Comparison of ENCODE assay signal across 29 cellular contexts in genomic region chr18:37572736-37573135, GRCh38. TPM values are rescaled to one million over a fixed set of nuclear protein-coding genes. Genes with fewer than 3 reads are reported as not detected.
"Had no signal": no experiment of that assay in that cellular context is flagged by ENCODE, and none has a peak within 500 bp of the region (broad histone marks: within the 10 kb centered on the region; RNA-seq: fewer than 3 reads in every experiment).

No MANE protein-coding gene starts in this region.

- DNase-seq: activated CD4-positive, alpha-beta memory T cell treated with anti-CD3 and anti-CD28 coated beads, Interleukin-2, amount 10 ng/mL, durations not matched to agents 7 days and 5 days; activated CD4-positive, alpha-beta T cell treated with anti-CD3 and anti-CD28 coated beads for 36 hours; activated CD4-positive, alpha-beta T cell treated with anti-CD3 and anti-CD28 coated beads, Interleukin-2, amount 10 ng/mL, durations not matched to agents 24 days and 14 days; activated CD4-positive, CD25-positive, alpha-beta regulatory T cell; activated CD4-positive, CD25-positive, alpha-beta regulatory T cell treated with anti-CD3 and anti-CD28 coated beads, Interleukin-2, amount 50 U/mL, for 72 hours; activated effector memory CD4-positive, alpha-beta T cell treated with anti-CD3 and anti-CD28 coated beads, Interleukin-2, amount 50 U/mL, for 16 hours; activated naive CD4-positive, alpha-beta T cell treated with anti-CD3 and anti-CD28 coated beads for 36 hours; activated naive CD8-positive, alpha-beta T cell treated with anti-CD3 and anti-CD28 coated beads for 36 hours; activated naive CD8-positive, alpha-beta T cell treated with anti-CD3 and anti-CD28 coated beads, Interleukin-2, amount 50 U/mL, for 24 hours; activated T-cell treated with anti-CD3 and anti-CD28 coated beads, Interleukin-2, amount 50 U/mL, for 1 hour; activated T-cell treated with anti-CD3 and anti-CD28 coated beads, Interleukin-2, amount 50 U/mL, for 48 hours; adrenal gland; amygdala; aorta; body of pancreas; caudate nucleus; dorsolateral prefrontal cortex; effector memory CD4-positive, alpha-beta T cell; erythroblast; foreskin keratinocyte; gastrocnemius medialis; glutamatergic neuron; heart left ventricle; T-helper 2 cell had no signal

- H3K27ac ChIP-seq: adrenal gland, body of pancreas, dorsolateral prefrontal cortex, esophagus muscularis mucosa, foreskin keratinocyte, gastrocnemius medialis, heart left ventricle had no signal

- H3K9me3 Mint-ChIP-seq: activated CD4-positive, alpha-beta memory T cell treated with anti-CD3 and anti-CD28 coated beads, Interleukin-2, amount 10 ng/mL, durations not matched to agents 7 days and 5 days; activated CD4-positive, alpha-beta T cell treated with anti-CD3 and anti-CD28 coated beads, Interleukin-2, amount 10 ng/mL, durations not matched to agents 24 days and 14 days; activated naive CD4-positive, alpha-beta T cell treated with anti-CD3 and anti-CD28 coated beads for 36 hours; activated naive CD4-positive, alpha-beta T cell treated with anti-CD3 and anti-CD28 coated beads, Interleukin-2, amount 50 U/mL, for 24 hours; activated naive CD8-positive, alpha-beta T cell treated with anti-CD3 and anti-CD28 coated beads for 36 hours; activated naive CD8-positive, alpha-beta T cell treated with anti-CD3 and anti-CD28 coated beads, Interleukin-2, amount 50 U/mL, for 24 hours; activated T-helper 1 cell treated with anti-CD3 and anti-CD28 coated beads, Interleukin-12 subunit alpha, Interleukin-12 subunit beta, Interleukin-2, Interleukin-4 antibody, amounts not matched to agents 30 ng/mL and 10 ng/mL and 1 ng/mL, durations not matched to agents 14 hours and 24 hours and 36 hours; activated T-helper 2 cell treated with anti-CD3 and anti-CD28 coated beads, Interferon-gamma antibody, Interleukin-2, Interleukin-4, amounts not matched to agents 10 μg/mL and 5 μg/mL and 100 μg/mL, durations not matched to agents 14 hours and 24 hours and 36 hours; dendritic cell treated with granulocyte-macrophage colony-stimulating factor and Interleukin-4, amounts not matched to agents 40 ng/mL and 50 ng/mL, for 4 days had no signal

- H3K4me1 ChIP-seq: foreskin keratinocyte had no signal

- H3K4me3 ChIP-seq: adrenal gland, body of pancreas, dorsolateral prefrontal cortex, esophagus muscularis mucosa, gastrocnemius medialis, heart left ventricle had no signal

- H3K4me1 Mint-ChIP-seq: activated CD4-positive, alpha-beta T cell treated with anti-CD3 and anti-CD28 coated beads, Interleukin-2, amount 10 ng/mL, durations not matched to agents 24 days and 14 days; activated naive CD8-positive, alpha-beta T cell treated with anti-CD3 and anti-CD28 coated beads, Interleukin-2, amount 50 U/mL, for 24 hours had no signal

- H3K36me3 Mint-ChIP-seq: activated naive CD4-positive, alpha-beta T cell treated with anti-CD3 and anti-CD28 coated beads, Interleukin-2, amount 50 U/mL, for 24 hours; activated naive CD8-positive, alpha-beta T cell treated with anti-CD3 and anti-CD28 coated beads for 36 hours had no signal

- H3K27ac Mint-ChIP-seq: activated CD4-positive, alpha-beta memory T cell treated with anti-CD3 and anti-CD28 coated beads, Interleukin-2, amount 10 ng/mL, durations not matched to agents 7 days and 5 days; activated CD4-positive, alpha-beta T cell treated with anti-CD3 and anti-CD28 coated beads for 36 hours; activated CD4-positive, alpha-beta T cell treated with anti-CD3 and anti-CD28 coated beads, Interleukin-2, amount 10 ng/mL, durations not matched to agents 24 days and 14 days; activated naive CD4-positive, alpha-beta T cell treated with anti-CD3 and anti-CD28 coated beads for 36 hours; activated naive CD4-positive, alpha-beta T cell treated with anti-CD3 and anti-CD28 coated beads, Interleukin-2, amount 50 U/mL, for 24 hours; activated naive CD8-positive, alpha-beta T cell treated with anti-CD3 and anti-CD28 coated beads for 36 hours; activated naive CD8-positive, alpha-beta T cell treated with anti-CD3 and anti-CD28 coated beads, Interleukin-2, amount 50 U/mL, for 24 hours; activated T-helper 1 cell treated with anti-CD3 and anti-CD28 coated beads, Interleukin-12 subunit alpha, Interleukin-12 subunit beta, Interleukin-2, Interleukin-4 antibody, amounts not matched to agents 30 ng/mL and 10 ng/mL and 1 ng/mL, durations not matched to agents 14 hours and 24 hours and 36 hours; activated T-helper 2 cell treated with anti-CD3 and anti-CD28 coated beads, Interferon-gamma antibody, Interleukin-2, Interleukin-4, amounts not matched to agents 10 μg/mL and 5 μg/mL and 100 μg/mL, durations not matched to agents 14 hours and 24 hours and 36 hours; dendritic cell treated with granulocyte-macrophage colony-stimulating factor and Interleukin-4, amounts not matched to agents 40 ng/mL and 50 ng/mL, for 4 days had no signal

- H3K36me3 ChIP-seq: adrenal gland, esophagus muscularis mucosa, gastrocnemius medialis, heart left ventricle had no signal

- H3K4me3 Mint-ChIP-seq: activated CD4-positive, alpha-beta memory T cell treated with anti-CD3 and anti-CD28 coated beads, Interleukin-2, amount 10 ng/mL, durations not matched to agents 7 days and 5 days; activated CD4-positive, alpha-beta T cell treated with anti-CD3 and anti-CD28 coated beads for 36 hours; activated CD4-positive, alpha-beta T cell treated with anti-CD3 and anti-CD28 coated beads, Interleukin-2, amount 10 ng/mL, durations not matched to agents 24 days and 14 days; activated naive CD4-positive, alpha-beta T cell treated with anti-CD3 and anti-CD28 coated beads for 36 hours; activated naive CD4-positive, alpha-beta T cell treated with anti-CD3 and anti-CD28 coated beads, Interleukin-2, amount 50 U/mL, for 24 hours; activated naive CD8-positive, alpha-beta T cell treated with anti-CD3 and anti-CD28 coated beads for 36 hours; activated naive CD8-positive, alpha-beta T cell treated with anti-CD3 and anti-CD28 coated beads, Interleukin-2, amount 50 U/mL, for 24 hours; activated T-helper 1 cell treated with anti-CD3 and anti-CD28 coated beads, Interleukin-12 subunit alpha, Interleukin-12 subunit beta, Interleukin-2, Interleukin-4 antibody, amounts not matched to agents 30 ng/mL and 10 ng/mL and 1 ng/mL, durations not matched to agents 14 hours and 24 hours and 36 hours; dendritic cell treated with granulocyte-macrophage colony-stimulating factor and Interleukin-4, amounts not matched to agents 40 ng/mL and 50 ng/mL, for 4 days had no signal

RNA-seq across cellular contexts. Expression of gene CELF4, which starts 7.1 kb away (rescaled TPM):
- polyA plus RNA-seq: foreskin keratinocyte had no signal
